In the genomic region with DNA sequence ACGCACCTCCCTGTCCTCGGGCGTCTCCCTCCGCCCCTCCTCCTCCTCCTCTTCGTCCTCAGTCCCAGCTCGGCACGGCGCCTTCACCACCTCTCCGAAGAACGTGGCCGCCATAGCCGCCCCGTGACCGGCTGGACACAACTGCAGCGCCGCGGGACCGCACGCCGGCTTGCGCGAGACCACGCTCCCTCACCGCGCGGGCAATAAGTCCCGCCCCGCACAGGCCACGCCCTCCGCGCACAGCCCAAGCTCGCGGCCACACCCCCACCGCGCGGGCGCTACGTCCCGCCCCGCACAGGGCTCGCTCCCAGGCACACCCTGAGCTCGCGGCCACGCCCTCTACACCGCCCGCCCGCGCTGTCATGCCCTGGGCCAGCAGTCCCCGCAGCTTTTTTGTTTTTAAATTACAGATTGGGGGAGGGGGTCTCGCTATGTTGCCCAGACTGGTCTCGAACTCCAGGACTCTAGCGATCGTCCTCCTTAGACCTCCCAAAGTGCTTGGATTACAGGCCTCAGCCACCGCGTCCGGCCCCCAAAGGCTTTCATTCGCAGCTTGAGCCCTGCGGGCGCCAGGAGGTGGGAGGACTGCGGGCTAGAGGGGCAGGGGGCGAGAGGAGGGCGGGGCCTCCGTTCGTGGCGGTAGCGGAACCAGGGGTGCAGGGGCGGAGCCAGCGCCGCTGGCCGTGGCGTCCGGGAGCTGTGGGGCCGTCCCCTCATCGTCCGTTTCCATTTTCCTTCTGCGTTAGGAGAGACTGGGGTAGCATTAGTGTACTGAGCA, we compare ENCODE assay signal across 1 cellular context.
TF ChIP-seq lines count a peak whose summit lies in the region.

A gene with protein sequence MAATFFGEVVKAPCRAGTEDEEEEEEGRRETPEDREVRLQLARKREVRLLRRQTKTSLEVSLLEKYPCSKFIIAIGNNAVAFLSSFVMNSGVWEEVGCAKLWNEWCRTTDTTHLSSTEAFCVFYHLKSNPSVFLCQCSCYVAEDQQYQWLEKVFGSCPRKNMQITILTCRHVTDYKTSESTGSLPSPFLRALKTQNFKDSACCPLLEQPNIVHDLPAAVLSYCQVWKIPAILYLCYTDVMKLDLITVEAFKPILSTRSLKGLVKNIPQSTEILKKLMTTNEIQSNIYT (minus strand): TSS at position 180 of the 778 bp plus-strand sequence. CDS start 66 bp downstream, at position 114.

TF ChIP-seq in K562, 482 proteins besides CTCF, POLR2A, EP300 and RAD21 (continued from another document and continues in another):
- TF ChIP-seq, protein P1, sequence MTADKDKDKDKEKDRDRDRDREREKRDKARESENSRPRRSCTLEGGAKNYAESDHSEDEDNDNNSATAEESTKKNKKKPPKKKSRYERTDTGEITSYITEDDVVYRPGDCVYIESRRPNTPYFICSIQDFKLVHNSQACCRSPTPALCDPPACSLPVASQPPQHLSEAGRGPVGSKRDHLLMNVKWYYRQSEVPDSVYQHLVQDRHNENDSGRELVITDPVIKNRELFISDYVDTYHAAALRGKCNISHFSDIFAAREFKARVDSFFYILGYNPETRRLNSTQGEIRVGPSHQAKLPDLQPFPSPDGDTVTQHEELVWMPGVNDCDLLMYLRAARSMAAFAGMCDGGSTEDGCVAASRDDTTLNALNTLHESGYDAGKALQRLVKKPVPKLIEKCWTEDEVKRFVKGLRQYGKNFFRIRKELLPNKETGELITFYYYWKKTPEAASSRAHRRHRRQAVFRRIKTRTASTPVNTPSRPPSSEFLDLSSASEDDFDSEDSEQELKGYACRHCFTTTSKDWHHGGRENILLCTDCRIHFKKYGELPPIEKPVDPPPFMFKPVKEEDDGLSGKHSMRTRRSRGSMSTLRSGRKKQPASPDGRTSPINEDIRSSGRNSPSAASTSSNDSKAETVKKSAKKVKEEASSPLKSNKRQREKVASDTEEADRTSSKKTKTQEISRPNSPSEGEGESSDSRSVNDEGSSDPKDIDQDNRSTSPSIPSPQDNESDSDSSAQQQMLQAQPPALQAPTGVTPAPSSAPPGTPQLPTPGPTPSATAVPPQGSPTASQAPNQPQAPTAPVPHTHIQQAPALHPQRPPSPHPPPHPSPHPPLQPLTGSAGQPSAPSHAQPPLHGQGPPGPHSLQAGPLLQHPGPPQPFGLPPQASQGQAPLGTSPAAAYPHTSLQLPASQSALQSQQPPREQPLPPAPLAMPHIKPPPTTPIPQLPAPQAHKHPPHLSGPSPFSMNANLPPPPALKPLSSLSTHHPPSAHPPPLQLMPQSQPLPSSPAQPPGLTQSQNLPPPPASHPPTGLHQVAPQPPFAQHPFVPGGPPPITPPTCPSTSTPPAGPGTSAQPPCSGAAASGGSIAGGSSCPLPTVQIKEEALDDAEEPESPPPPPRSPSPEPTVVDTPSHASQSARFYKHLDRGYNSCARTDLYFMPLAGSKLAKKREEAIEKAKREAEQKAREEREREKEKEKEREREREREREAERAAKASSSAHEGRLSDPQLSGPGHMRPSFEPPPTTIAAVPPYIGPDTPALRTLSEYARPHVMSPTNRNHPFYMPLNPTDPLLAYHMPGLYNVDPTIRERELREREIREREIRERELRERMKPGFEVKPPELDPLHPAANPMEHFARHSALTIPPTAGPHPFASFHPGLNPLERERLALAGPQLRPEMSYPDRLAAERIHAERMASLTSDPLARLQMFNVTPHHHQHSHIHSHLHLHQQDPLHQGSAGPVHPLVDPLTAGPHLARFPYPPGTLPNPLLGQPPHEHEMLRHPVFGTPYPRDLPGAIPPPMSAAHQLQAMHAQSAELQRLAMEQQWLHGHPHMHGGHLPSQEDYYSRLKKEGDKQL (CRISPR knock-in tag; IDR thresholded peaks at IDR 0.05; ENCODE audit: borderline replicate concordance), result no peak
- no peak for TF ChIP-seq ADNP (tag; IDR thresholded peaks at IDR 0.05)
- peak; percentile 93 for TF ChIP-seq L3MBTL2 (IDR thresholded peaks at IDR 0.05)
- TF ChIP-seq MEIS2 (IDR thresholded peaks at IDR 0.05; ENCODE audit: partially characterized antibody), result peak; percentile 69
- TF ChIP-seq KDM4B (IDR thresholded peaks at IDR 0.05; ENCODE audit: borderline replicate concordance in 2 of 2, low read depth in 1 of 2), result peak in 1 of 2 experiments; percentile 24; a peak in 1 of 4 replicates
- TF ChIP-seq, protein P2, sequence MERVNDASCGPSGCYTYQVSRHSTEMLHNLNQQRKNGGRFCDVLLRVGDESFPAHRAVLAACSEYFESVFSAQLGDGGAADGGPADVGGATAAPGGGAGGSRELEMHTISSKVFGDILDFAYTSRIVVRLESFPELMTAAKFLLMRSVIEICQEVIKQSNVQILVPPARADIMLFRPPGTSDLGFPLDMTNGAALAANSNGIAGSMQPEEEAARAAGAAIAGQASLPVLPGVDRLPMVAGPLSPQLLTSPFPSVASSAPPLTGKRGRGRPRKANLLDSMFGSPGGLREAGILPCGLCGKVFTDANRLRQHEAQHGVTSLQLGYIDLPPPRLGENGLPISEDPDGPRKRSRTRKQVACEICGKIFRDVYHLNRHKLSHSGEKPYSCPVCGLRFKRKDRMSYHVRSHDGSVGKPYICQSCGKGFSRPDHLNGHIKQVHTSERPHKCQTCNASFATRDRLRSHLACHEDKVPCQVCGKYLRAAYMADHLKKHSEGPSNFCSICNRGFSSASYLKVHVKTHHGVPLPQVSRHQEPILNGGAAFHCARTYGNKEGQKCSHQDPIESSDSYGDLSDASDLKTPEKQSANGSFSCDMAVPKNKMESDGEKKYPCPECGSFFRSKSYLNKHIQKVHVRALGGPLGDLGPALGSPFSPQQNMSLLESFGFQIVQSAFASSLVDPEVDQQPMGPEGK (CRISPR knock-in tag; IDR thresholded peaks at IDR 0.05; ENCODE audit: borderline replicate concordance), result no peak; the same call in 1 of the 2 replicates
- peak; percentile 93 for TF ChIP-seq TAF1 (IDR thresholded peaks at IDR 0.05; ENCODE audit: control insufficient read depth, extremely low read depth, insufficient read depth, low read length, severe bottlenecking)
- TF ChIP-seq, protein P3, sequence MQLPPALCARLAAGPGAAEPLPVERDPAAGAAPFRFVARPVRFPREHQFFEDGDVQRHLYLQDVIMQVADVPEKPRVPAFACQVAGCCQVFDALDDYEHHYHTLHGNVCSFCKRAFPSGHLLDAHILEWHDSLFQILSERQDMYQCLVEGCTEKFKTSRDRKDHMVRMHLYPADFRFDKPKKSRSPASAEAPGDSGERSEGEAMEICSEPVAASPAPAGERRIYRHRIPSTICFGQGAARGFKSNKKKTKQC (CRISPR knock-in tag; IDR thresholded peaks at IDR 0.05), result peak; percentile 18; the same call in 1 of the 2 replicates
- TF ChIP-seq DDX20 (tag; IDR thresholded peaks at IDR 0.05; ENCODE audit: low read depth), result no peak
- TF ChIP-seq, protein P4, sequence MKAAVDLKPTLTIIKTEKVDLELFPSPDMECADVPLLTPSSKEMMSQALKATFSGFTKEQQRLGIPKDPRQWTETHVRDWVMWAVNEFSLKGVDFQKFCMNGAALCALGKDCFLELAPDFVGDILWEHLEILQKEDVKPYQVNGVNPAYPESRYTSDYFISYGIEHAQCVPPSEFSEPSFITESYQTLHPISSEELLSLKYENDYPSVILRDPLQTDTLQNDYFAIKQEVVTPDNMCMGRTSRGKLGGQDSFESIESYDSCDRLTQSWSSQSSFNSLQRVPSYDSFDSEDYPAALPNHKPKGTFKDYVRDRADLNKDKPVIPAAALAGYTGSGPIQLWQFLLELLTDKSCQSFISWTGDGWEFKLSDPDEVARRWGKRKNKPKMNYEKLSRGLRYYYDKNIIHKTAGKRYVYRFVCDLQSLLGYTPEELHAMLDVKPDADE (conservative IDR thresholded peaks at IDR 0.05; ENCODE audit: control insufficient read depth, low read depth, low read length), result peak; percentile 68; the same call in 1 of the 2 replicates
- TF ChIP-seq, protein P5, sequence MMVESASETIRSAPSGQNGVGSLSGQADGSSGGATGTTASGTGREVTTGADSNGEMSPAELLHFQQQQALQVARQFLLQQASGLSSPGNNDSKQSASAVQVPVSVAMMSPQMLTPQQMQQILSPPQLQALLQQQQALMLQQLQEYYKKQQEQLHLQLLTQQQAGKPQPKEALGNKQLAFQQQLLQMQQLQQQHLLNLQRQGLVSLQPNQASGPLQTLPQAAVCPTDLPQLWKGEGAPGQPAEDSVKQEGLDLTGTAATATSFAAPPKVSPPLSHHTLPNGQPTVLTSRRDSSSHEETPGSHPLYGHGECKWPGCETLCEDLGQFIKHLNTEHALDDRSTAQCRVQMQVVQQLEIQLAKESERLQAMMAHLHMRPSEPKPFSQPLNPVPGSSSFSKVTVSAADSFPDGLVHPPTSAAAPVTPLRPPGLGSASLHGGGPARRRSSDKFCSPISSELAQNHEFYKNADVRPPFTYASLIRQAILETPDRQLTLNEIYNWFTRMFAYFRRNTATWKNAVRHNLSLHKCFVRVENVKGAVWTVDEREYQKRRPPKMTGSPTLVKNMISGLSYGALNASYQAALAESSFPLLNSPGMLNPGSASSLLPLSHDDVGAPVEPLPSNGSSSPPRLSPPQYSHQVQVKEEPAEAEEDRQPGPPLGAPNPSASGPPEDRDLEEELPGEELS (CRISPR knock-in tag; IDR thresholded peaks at IDR 0.05; ENCODE audit: borderline replicate concordance), result peak; percentile 89
- peak; percentile 38 for TF ChIP-seq HNRNPK (IDR thresholded peaks at IDR 0.05; ENCODE audit: low read depth, low read length, poor library complexity, severe bottlenecking)
- TF ChIP-seq, protein P6, sequence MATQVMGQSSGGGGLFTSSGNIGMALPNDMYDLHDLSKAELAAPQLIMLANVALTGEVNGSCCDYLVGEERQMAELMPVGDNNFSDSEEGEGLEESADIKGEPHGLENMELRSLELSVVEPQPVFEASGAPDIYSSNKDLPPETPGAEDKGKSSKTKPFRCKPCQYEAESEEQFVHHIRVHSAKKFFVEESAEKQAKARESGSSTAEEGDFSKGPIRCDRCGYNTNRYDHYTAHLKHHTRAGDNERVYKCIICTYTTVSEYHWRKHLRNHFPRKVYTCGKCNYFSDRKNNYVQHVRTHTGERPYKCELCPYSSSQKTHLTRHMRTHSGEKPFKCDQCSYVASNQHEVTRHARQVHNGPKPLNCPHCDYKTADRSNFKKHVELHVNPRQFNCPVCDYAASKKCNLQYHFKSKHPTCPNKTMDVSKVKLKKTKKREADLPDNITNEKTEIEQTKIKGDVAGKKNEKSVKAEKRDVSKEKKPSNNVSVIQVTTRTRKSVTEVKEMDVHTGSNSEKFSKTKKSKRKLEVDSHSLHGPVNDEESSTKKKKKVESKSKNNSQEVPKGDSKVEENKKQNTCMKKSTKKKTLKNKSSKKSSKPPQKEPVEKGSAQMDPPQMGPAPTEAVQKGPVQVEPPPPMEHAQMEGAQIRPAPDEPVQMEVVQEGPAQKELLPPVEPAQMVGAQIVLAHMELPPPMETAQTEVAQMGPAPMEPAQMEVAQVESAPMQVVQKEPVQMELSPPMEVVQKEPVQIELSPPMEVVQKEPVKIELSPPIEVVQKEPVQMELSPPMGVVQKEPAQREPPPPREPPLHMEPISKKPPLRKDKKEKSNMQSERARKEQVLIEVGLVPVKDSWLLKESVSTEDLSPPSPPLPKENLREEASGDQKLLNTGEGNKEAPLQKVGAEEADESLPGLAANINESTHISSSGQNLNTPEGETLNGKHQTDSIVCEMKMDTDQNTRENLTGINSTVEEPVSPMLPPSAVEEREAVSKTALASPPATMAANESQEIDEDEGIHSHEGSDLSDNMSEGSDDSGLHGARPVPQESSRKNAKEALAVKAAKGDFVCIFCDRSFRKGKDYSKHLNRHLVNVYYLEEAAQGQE (CRISPR knock-in tag; IDR thresholded peaks at IDR 0.05; ENCODE audit: low read depth), result peak; percentile 84; the same call in 1 of the 2 replicates
- TF ChIP-seq, protein P7, sequence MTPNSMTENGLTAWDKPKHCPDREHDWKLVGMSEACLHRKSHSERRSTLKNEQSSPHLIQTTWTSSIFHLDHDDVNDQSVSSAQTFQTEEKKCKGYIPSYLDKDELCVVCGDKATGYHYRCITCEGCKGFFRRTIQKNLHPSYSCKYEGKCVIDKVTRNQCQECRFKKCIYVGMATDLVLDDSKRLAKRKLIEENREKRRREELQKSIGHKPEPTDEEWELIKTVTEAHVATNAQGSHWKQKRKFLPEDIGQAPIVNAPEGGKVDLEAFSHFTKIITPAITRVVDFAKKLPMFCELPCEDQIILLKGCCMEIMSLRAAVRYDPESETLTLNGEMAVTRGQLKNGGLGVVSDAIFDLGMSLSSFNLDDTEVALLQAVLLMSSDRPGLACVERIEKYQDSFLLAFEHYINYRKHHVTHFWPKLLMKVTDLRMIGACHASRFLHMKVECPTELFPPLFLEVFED (CRISPR knock-in tag; conservative IDR thresholded peaks at IDR 0.05), result peak; percentile 83; the same call in 1 of the 2 replicates
- TF ChIP-seq BRF1 (IDR thresholded peaks at IDR 0.05; ENCODE audit: borderline replicate concordance, extremely low read depth, insufficient read length), result no peak
- TF ChIP-seq HNRNPL (IDR thresholded peaks at IDR 0.05; ENCODE audit: low read depth, low read length), result peak; percentile 70; the same call in 1 of the 2 replicates
- TF ChIP-seq NELFE (IDR thresholded peaks at IDR 0.05; ENCODE audit: insufficient read depth, insufficient read length), result peak; percentile 9
- TF ChIP-seq TARDBP (IDR thresholded peaks at IDR 0.05), result peak; percentile 27; the same call in 1 of the 2 replicates
- TF ChIP-seq, protein P8, sequence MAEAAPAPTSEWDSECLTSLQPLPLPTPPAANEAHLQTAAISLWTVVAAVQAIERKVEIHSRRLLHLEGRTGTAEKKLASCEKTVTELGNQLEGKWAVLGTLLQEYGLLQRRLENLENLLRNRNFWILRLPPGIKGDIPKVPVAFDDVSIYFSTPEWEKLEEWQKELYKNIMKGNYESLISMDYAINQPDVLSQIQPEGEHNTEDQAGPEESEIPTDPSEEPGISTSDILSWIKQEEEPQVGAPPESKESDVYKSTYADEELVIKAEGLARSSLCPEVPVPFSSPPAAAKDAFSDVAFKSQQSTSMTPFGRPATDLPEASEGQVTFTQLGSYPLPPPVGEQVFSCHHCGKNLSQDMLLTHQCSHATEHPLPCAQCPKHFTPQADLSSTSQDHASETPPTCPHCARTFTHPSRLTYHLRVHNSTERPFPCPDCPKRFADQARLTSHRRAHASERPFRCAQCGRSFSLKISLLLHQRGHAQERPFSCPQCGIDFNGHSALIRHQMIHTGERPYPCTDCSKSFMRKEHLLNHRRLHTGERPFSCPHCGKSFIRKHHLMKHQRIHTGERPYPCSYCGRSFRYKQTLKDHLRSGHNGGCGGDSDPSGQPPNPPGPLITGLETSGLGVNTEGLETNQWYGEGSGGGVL (CRISPR knock-in tag; IDR thresholded peaks at IDR 0.05), result no peak
- peak; percentile 91 for TF ChIP-seq KDM5B (IDR thresholded peaks at IDR 0.05; ENCODE audit: insufficient replicate concordance, low read depth, low read length)
- no peak for TF ChIP-seq MED1 (CRISPR knock-in tag; IDR thresholded peaks at IDR 0.05; ENCODE audit: borderline replicate concordance)
- no peak for TF ChIP-seq HDAC3 (IDR thresholded peaks at IDR 0.05; ENCODE audit: borderline replicate concordance, partially characterized antibody)
- TF ChIP-seq, protein P9, sequence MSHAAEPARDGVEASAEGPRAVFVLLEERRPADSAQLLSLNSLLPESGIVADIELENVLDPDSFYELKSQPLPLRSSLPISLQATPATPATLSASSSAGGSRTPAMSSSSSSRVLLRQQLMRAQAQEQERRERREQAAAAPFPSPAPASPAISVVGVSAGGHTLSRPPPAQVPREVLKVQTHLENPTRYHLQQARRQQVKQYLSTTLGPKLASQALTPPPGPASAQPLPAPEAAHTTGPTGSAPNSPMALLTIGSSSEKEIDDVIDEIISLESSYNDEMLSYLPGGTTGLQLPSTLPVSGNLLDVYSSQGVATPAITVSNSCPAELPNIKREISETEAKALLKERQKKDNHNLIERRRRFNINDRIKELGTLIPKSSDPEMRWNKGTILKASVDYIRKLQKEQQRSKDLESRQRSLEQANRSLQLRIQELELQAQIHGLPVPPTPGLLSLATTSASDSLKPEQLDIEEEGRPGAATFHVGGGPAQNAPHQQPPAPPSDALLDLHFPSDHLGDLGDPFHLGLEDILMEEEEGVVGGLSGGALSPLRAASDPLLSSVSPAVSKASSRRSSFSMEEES (CRISPR knock-in tag; IDR thresholded peaks at IDR 0.05), result peak; percentile 5; the same call in 1 of the 2 replicates
- TF ChIP-seq ZNF76 (CRISPR knock-in tag; IDR thresholded peaks at IDR 0.05; ENCODE audit: borderline replicate concordance), result no peak
- TF ChIP-seq ZC3H4 (CRISPR knock-in tag; IDR thresholded peaks at IDR 0.05; ENCODE audit: borderline replicate concordance), result no peak
